8 cellular contexts compared by ENCODE assay signal in genomic region chr20:48697845-48698491, GRCh38.
DNase-seq lines count a peak whose midpoint lies in the region; TF ChIP-seq lines count a peak whose summit lies in the region.

No MANE protein-coding gene starts in this region.

- H3K27me3 ChIP-seq in GM23248 (replicated peaks; ENCODE audit: insufficient read depth) (no peaks in the 10 kb centered on the region), mesenchymal stem cell (ENCODE audit: control insufficient read depth in 1 of 2, insufficient read depth in 1 of 2, low read length in 2 of 2) (peaks cover 0 to 16% of the 10 kb centered on the region in 2 experiments)

- H3K36me3 ChIP-seq in GM23248 (ENCODE audit: low read depth) (no peaks in the 10 kb centered on the region), mesenchymal stem cell (ENCODE audit: control insufficient read depth in 1 of 2, insufficient read depth in 2 of 2, low read depth in 1 of 2, low read length in 2 of 2) (peaks cover 4 to 12% of the 10 kb centered on the region in 2 experiments)

- no peak overlapping the region for H3K18ac ChIP-seq in mesenchymal stem cell (ENCODE audit: low read depth in 1 of 2, low read length in 2 of 2)

- no peak overlapping the region for H3K14ac ChIP-seq in mesenchymal stem cell (ENCODE audit: low read length in 2 of 2)

- H3K9me3 ChIP-seq in GM23248 (ENCODE audit: low read depth) (no peaks in the 10 kb centered on the region), mesenchymal stem cell (ENCODE audit: control insufficient read depth, low read length) (no peaks in the 10 kb centered on the region)

- in situ Hi-C loops in GM23248 (cut with MboI), result no loop called here

- H3K4ac ChIP-seq in mesenchymal stem cell (ENCODE audit: low read depth in 1 of 2, low read length in 2 of 2), result no peak overlapping the region

- peaks cover 9% of the 10 kb centered on the region for H3K79me1 ChIP-seq in mesenchymal stem cell (replicated peaks; ENCODE audit: low read length, poor library complexity, severe bottlenecking)

- H3K9me2 ChIP-seq in GM23248 (ENCODE audit: insufficient read depth), result no peaks in the 10 kb centered on the region

- H2AFZ ChIP-seq in GM23248 (no peak overlapping the region), mesenchymal stem cell (ENCODE audit: low read depth, low read length) (no peak overlapping the region)

- no peak overlapping the region for H2BK5ac ChIP-seq in mesenchymal stem cell (ENCODE audit: low read depth, low read length, poor library complexity, severe bottlenecking)

- H3K4me3 ChIP-seq in GM23248 (no peak overlapping the region), coronary artery (no peak overlapping the region), mesenchymal stem cell (ENCODE audit: insufficient read depth in 1 of 2, low read depth in 1 of 2, low read length in 2 of 2) (no peak overlapping the region)

- H2BK120ac ChIP-seq in mesenchymal stem cell (ENCODE audit: low read depth, low read length), result no peak overlapping the region

- H3K27ac ChIP-seq in GM23248 (no peak overlapping the region), coronary artery (peak overlapping the region; percentile 91 to 94), mesenchymal stem cell (ENCODE audit: low read length, poor library complexity, severe bottlenecking) (no peak overlapping the region)

- H3F3A ChIP-seq in GM23248 (ENCODE audit: insufficient read depth), result no peaks in the 10 kb centered on the region

- H2BK12ac ChIP-seq in mesenchymal stem cell (ENCODE audit: low read length in 2 of 2), result no peak overlapping the region

- H3K4me2 ChIP-seq in GM23248 (ENCODE audit: unreplicated experiment), result no peak overlapping the region
- no peak overlapping the region for H3K4me2 ChIP-seq in mesenchymal stem cell (ENCODE audit: low read length, poor library complexity, severe bottlenecking)

- no peak overlapping the region for H3K9ac ChIP-seq in GM23248
- H3K9ac ChIP-seq in mesenchymal stem cell (ENCODE audit: low read length), result no peak overlapping the region

- H2BK15ac ChIP-seq in mesenchymal stem cell (ENCODE audit: low read depth, poor library complexity, severe bottlenecking), result no peak overlapping the region

- no peak overlapping the region for H3K23ac ChIP-seq in mesenchymal stem cell (ENCODE audit: low read length in 2 of 2)

- no peaks in the 10 kb centered on the region for H3K79me2 ChIP-seq in GM23248 (ENCODE audit: insufficient read depth)

- no peak overlapping the region for H4K8ac ChIP-seq in mesenchymal stem cell (ENCODE audit: low read length)

- WGBS in GM23248 (ENCODE audit: low coverage in 1 of 2, low lambda C conversion rate in 2 of 2, missing lambda C conversion rate in 2 of 2), 2 experiments, result 55 to 60% methylated on average over 8 of the region's 8 CpGs
- WGBS in mesenchymal stem cell, result 81% methylated on average over 8 of the region's 8 CpGs

- H3K4me1 ChIP-seq in GM23248 (ENCODE audit: insufficient read depth) (peaks cover 5% of the 10 kb centered on the region; the same call in 1 of the 2 replicates), mesenchymal stem cell (ENCODE audit: control insufficient read depth, insufficient read depth, low read depth, low read length) (peaks cover 17% of the 10 kb centered on the region)

- DNase-seq in GM23248 (peak; percentile 81), NCI-H524 (lab: John Stamatoyannopoulos, UW) (peak; percentile 63 to 79), coronary artery (ENCODE audit: low spot score) (peak; percentile 92), mesenchymal stem cell (peak; percentile 53), NOMO-1 treated with dmso at 0.1 percent for 144 hours (lab: John Stamatoyannopoulos, UW; ENCODE audit: unreplicated experiment) (no peak), cerebellum (ENCODE audit: low spot score) (no peak)
- no peak for DNase-seq in effector CD4-positive, alpha-beta T cell
- DNase-seq in activated CD8-positive, alpha-beta memory T cell treated with anti-CD3 and anti-CD28 coated beads, Interleukin-2, amount 50 U/mL, for 4 hours, result no peak

- H4K91ac ChIP-seq in mesenchymal stem cell (ENCODE audit: low read length), result no peak overlapping the region

- TF ChIP-seq CTCF in coronary artery (IDR thresholded peaks at IDR 0.05), result no peak

- no peak overlapping the region for H2AK5ac ChIP-seq in mesenchymal stem cell (ENCODE audit: low read length, severe bottlenecking)

- H4K20me1 ChIP-seq in GM23248 (ENCODE audit: insufficient read depth), result no peaks in the 10 kb centered on the region

Comparison
In these comparisons a context has a peak if more than half of its experiments do, and no peak if none do; other contexts are left out.
1. DNase-seq: peak in GM23248 (single experiment), NCI-H524 (2 of 2), coronary artery (single experiment) and mesenchymal stem cell (single experiment); none in NOMO-1 treated with dmso at 0.1 percent for 144 hours (single experiment), effector CD4-positive, alpha-beta T cell (single experiment), activated CD8-positive, alpha-beta memory T cell treated with anti-CD3 and anti-CD28 coated beads, Interleukin-2, amount 50 U/mL, for 4 hours (single experiment) and cerebellum (single experiment).
2. H3K27ac ChIP-seq: peak in coronary artery (2 of 2); none in GM23248 (single experiment) and mesenchymal stem cell (single experiment).